ENCODE assay signal across 28 cellular contexts in genomic region chr12:26818201-26818600, GRCh38.
"Had no signal": no experiment of that assay in that cellular context is flagged by ENCODE, and none has a peak within 500 bp of the region (broad histone marks: within the 10 kb centered on the region; RNA-seq: fewer than 3 reads in every experiment).

No MANE protein-coding gene starts in this region.

- ATAC-seq: activated CD8-positive, alpha-beta memory T cell treated with anti-CD3 and anti-CD28 coated beads, Interleukin-2, amount 10 ng/mL, durations not matched to agents 7 days and 5 days; activated naive CD4-positive, alpha-beta T cell treated with anti-CD3 and anti-CD28 coated beads, Interleukin-2, amount 50 U/mL, for 72 hours; activated naive CD8-positive, alpha-beta T cell treated with anti-CD3 and anti-CD28 coated beads, Interleukin-2, amount 50 U/mL, for 24 hours; activated T-cell treated with anti-CD3 and anti-CD28 coated beads, Interleukin-2, amount 50 U/mL, for 4 hours; body of pancreas had no signal

- H3K4me3 ChIP-seq: ascending aorta, body of pancreas, PC-9 had no signal

- H3K27me3 ChIP-seq: ascending aorta, body of pancreas had no signal

- DNase-seq: activated B cell treated with CpG ODN at 0.5 μM for 24 hours; activated CD4-positive, alpha-beta T cell treated with anti-CD3 and anti-CD28 coated beads for 1 hour; activated CD4-positive, alpha-beta T cell treated with anti-CD3 and anti-CD28 coated beads, Interleukin-2, amount 10 ng/mL, durations not matched to agents 24 days and 14 days; activated CD4-positive, alpha-beta T cell treated with anti-CD3 and anti-CD28 coated beads, Interleukin-2, amount 50 U/mL, for 48 hours; activated CD8-positive, alpha-beta memory T cell treated with anti-CD3 and anti-CD28 coated beads, Interleukin-2, amount 10 ng/mL, durations not matched to agents 7 days and 5 days; activated effector memory CD4-positive, alpha-beta T cell treated with anti-CD3 and anti-CD28 coated beads, Interleukin-2, amount 50 U/mL, for 16 hours; activated naive CD4-positive, alpha-beta T cell treated with Interleukin-2 at 50 U/mL for 16 hours; activated naive CD8-positive, alpha-beta T cell treated with anti-CD3 and anti-CD28 coated beads, Interleukin-2, amount 50 U/mL, for 24 hours; activated T-cell treated with anti-CD3 and anti-CD28 coated beads, Interleukin-2, amount 50 U/mL, for 4 hours; amniotic stem cell; body of pancreas; MV-4-11; NCI-H1092 treated with DMSO at 0.1 percent for 48 hours; NCI-H1417 treated with DMSO at 0.1 percent for 48 hours; NCI-H1694; NCI-H2029; NCI-H2107; NCI-H2171 treated with DMSO at 0.1 percent for 48 hours; NCI-H226; NCI-H510A; PC-9; SHP77 treated with DMSO at 0.1 percent for 48 hours; T-cell; T-helper 2 cell; T1000 had no signal

- H3K27me3 Mint-ChIP-seq: activated B cell treated with CpG ODN at 0.5 μM for 24 hours; activated CD4-positive, alpha-beta T cell treated with anti-CD3 and anti-CD28 coated beads, Interleukin-2, amount 10 ng/mL, durations not matched to agents 24 days and 14 days; activated CD8-positive, alpha-beta memory T cell treated with anti-CD3 and anti-CD28 coated beads, Interleukin-2, amount 10 ng/mL, durations not matched to agents 7 days and 5 days; activated naive CD8-positive, alpha-beta T cell treated with anti-CD3 and anti-CD28 coated beads, Interleukin-2, amount 50 U/mL, for 24 hours; central memory CD8-positive, alpha-beta T cell; T-cell had no signal

- H3K9me3 Mint-ChIP-seq: activated B cell treated with CpG ODN at 0.5 μM for 24 hours; activated naive CD4-positive, alpha-beta T cell treated with anti-CD3 and anti-CD28 coated beads, Interleukin-2, amount 50 U/mL, for 72 hours; activated naive CD8-positive, alpha-beta T cell treated with anti-CD3 and anti-CD28 coated beads, Interleukin-2, amount 50 U/mL, for 24 hours; activated T-cell treated with anti-CD3 and anti-CD28 coated beads, Interleukin-2, amount 50 U/mL, for 4 hours; central memory CD8-positive, alpha-beta T cell; T-cell had no signal

- H3K27ac ChIP-seq: ascending aorta, PC-9 had no signal

- H2AFZ ChIP-seq: PC-9 had no signal

- H3K4me1 ChIP-seq: ascending aorta had no signal

- H3K27ac Mint-ChIP-seq: activated CD4-positive, alpha-beta T cell treated with anti-CD3 and anti-CD28 coated beads, Interleukin-2, amount 10 ng/mL, durations not matched to agents 24 days and 14 days; activated CD8-positive, alpha-beta memory T cell treated with anti-CD3 and anti-CD28 coated beads, Interleukin-2, amount 10 ng/mL, durations not matched to agents 7 days and 5 days; activated naive CD4-positive, alpha-beta T cell treated with anti-CD3 and anti-CD28 coated beads, Interleukin-2, amount 50 U/mL, for 72 hours; activated naive CD8-positive, alpha-beta T cell treated with anti-CD3 and anti-CD28 coated beads, Interleukin-2, amount 50 U/mL, for 24 hours; T-cell had no signal

- H3K36me3 ChIP-seq: ascending aorta had no signal

- H3K4me3 Mint-ChIP-seq: activated CD4-positive, alpha-beta T cell treated with anti-CD3 and anti-CD28 coated beads, Interleukin-2, amount 10 ng/mL, durations not matched to agents 24 days and 14 days; activated CD8-positive, alpha-beta memory T cell treated with anti-CD3 and anti-CD28 coated beads, Interleukin-2, amount 10 ng/mL, durations not matched to agents 7 days and 5 days; activated naive CD8-positive, alpha-beta T cell treated with anti-CD3 and anti-CD28 coated beads, Interleukin-2, amount 50 U/mL, for 24 hours; activated T-cell treated with anti-CD3 and anti-CD28 coated beads, Interleukin-2, amount 50 U/mL, for 4 hours; central memory CD8-positive, alpha-beta T cell had no signal

- H3K9me3 ChIP-seq: ascending aorta, body of pancreas had no signal

- H3K4me2 ChIP-seq: PC-9 had no signal
